ENCODE assay signal across 17 cellular contexts in the genomic region with DNA sequence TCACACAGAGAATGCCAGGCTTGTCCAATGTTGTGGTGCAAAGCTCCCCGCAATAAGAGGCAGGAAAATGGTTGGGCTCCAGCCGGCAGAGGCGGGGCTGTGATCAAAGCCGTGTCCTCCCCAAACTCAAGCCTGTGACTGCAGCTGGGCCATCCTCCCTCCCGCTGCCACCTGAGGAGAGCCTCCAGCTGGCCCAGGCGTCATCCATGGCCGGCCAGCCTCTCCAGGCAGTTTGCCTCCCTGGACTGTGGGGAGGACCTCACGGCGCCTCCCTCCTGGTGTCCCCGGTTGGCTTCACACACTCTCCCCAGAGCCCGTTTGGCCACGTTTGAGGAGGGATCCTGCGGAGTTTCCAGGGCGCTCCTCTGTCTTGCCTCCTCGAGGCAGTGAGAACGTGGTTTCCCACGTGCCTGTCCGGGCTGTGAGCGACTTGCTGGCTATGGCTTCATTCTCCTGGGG.
DNase-seq lines count a peak whose midpoint lies in the region; ATAC-seq and TF ChIP-seq lines count a peak whose summit lies in the region.
"Had no signal": no experiment of that assay in that cellular context is flagged by ENCODE, and none has a peak within 500 bp of the region (broad histone marks: within the 10 kb centered on the region; RNA-seq: fewer than 3 reads in every experiment).

No MANE protein-coding gene starts in this region.

- no peaks in the 10 kb centered on the region for H3K27me3 ChIP-seq in BLaER1
- H3K27me3 ChIP-seq in SJCRH30, result no peaks in the 10 kb centered on the region
- H3K27me3 ChIP-seq: body of pancreas had no signal

- no peak for TF ChIP-seq CTCF in nephron progenitor cell (IDR thresholded peaks at IDR 0.05)

- no peak overlapping the region; the same call in 1 of the 2 replicates for H3K9ac ChIP-seq in BLaER1

- H3K9me3 ChIP-seq in BLaER1, result peaks cover 3% of the 10 kb centered on the region; the same call in 1 of the 2 replicates
- no peaks in the 10 kb centered on the region for H3K9me3 ChIP-seq in SJCRH30 (replicated peaks)
- H3K9me3 ChIP-seq: body of pancreas, gastrocnemius medialis had no signal

- H3K4me3 ChIP-seq in BLaER1 (no peak overlapping the region), SJCRH30 (no peak overlapping the region; the same call in 1 of the 2 replicates)
- H3K4me3 ChIP-seq: body of pancreas, gastrocnemius medialis, skin epidermis had no signal

- DNase-seq in SJCRH30 (peak; percentile 40 to 55), head of caudate nucleus (peak in 35 of 42 donors; percentile 9 to 71 (median 41)), nephron progenitor cell (peak; percentile 68), NCI-H82 (lab: John Stamatoyannopoulos, UW) (no peak)
- DNase-seq in activated T-helper 1 cell treated with anti-CD3 and anti-CD28 coated beads, Interleukin-12 subunit alpha, Interleukin-12 subunit beta, Interleukin-2, Interleukin-4 antibody, amounts not matched to agents 30 ng/mL and 10 ng/mL and 1 ng/mL, durations not matched to agents 14 hours and 24 hours and 36 hours (ENCODE audit: low spot score), result no peak
- DNase-seq: activated effector memory CD4-positive, alpha-beta T cell treated with Interleukin-2 at 50 U/mL for 16 hours; effector CD8-positive, alpha-beta T cell; gastrocnemius medialis; HFFc6; left cardiac atrium; MM.1S; natural killer cell had no signal

- ATAC-seq in HG03108 (IDR thresholded peaks at IDR 0.05; ENCODE audit: unreplicated experiment) (no peak), HG03354 (IDR thresholded peaks at IDR 0.05; ENCODE audit: poor library complexity, severe bottlenecking, unreplicated experiment) (no peak)
- ATAC-seq: body of pancreas, gastrocnemius medialis, natural killer cell had no signal

- H3K36me3 ChIP-seq in BLaER1 (no peaks in the 10 kb centered on the region), SJCRH30 (no peaks in the 10 kb centered on the region)
- H3K36me3 ChIP-seq: gastrocnemius medialis had no signal

- H3K4me1 ChIP-seq in BLaER1 (peaks cover 44% of the 10 kb centered on the region), SJCRH30 (no peaks in the 10 kb centered on the region; the same call in 1 of the 2 replicates)
- H3K4me1 ChIP-seq: body of pancreas, gastrocnemius medialis had no signal

- H3K27me3 Mint-ChIP-seq in nephron progenitor cell (ENCODE audit: low read depth, poor library complexity), result peaks cover 4% of the 10 kb centered on the region
- peaks cover 14% of the 10 kb centered on the region for H3K27me3 Mint-ChIP-seq in activated T-helper 1 cell treated with anti-CD3 and anti-CD28 coated beads, Interleukin-12 subunit alpha, Interleukin-12 subunit beta, Interleukin-2, Interleukin-4 antibody, amounts not matched to agents 30 ng/mL and 10 ng/mL and 1 ng/mL, durations not matched to agents 14 hours and 24 hours and 36 hours (ENCODE audit: insufficient read depth)

- peaks cover 58% of the 10 kb centered on the region for H3K4me1 Mint-ChIP-seq in nephron progenitor cell
- H3K4me1 Mint-ChIP-seq in activated T-helper 1 cell treated with anti-CD3 and anti-CD28 coated beads, Interleukin-12 subunit alpha, Interleukin-12 subunit beta, Interleukin-2, Interleukin-4 antibody, amounts not matched to agents 30 ng/mL and 10 ng/mL and 1 ng/mL, durations not matched to agents 14 hours and 24 hours and 36 hours (ENCODE audit: low read depth), result no peaks in the 10 kb centered on the region
- H3K4me1 Mint-ChIP-seq: natural killer cell had no signal

- H3K4me2 ChIP-seq in BLaER1, result peak overlapping the region; percentile 75

- peak overlapping the region; percentile 54 for H3K27ac Mint-ChIP-seq in nephron progenitor cell
- H3K27ac Mint-ChIP-seq in activated T-helper 1 cell treated with anti-CD3 and anti-CD28 coated beads, Interleukin-12 subunit alpha, Interleukin-12 subunit beta, Interleukin-2, Interleukin-4 antibody, amounts not matched to agents 30 ng/mL and 10 ng/mL and 1 ng/mL, durations not matched to agents 14 hours and 24 hours and 36 hours, result no peak overlapping the region
- H3K27ac Mint-ChIP-seq: HFFc6, natural killer cell had no signal

- peak overlapping the region; percentile 47 for H3K4me3 Mint-ChIP-seq in nephron progenitor cell
- no peak overlapping the region for H3K4me3 Mint-ChIP-seq in activated T-helper 1 cell treated with anti-CD3 and anti-CD28 coated beads, Interleukin-12 subunit alpha, Interleukin-12 subunit beta, Interleukin-2, Interleukin-4 antibody, amounts not matched to agents 30 ng/mL and 10 ng/mL and 1 ng/mL, durations not matched to agents 14 hours and 24 hours and 36 hours
- H3K4me3 Mint-ChIP-seq: HFFc6, natural killer cell had no signal

- no peaks in the 10 kb centered on the region for H4K20me1 ChIP-seq in BLaER1

- intact Hi-C loops in head of caudate nucleus (cut with DNase I), result no loop called here
- intact Hi-C loops in activated T-helper 1 cell treated with anti-CD3 and anti-CD28 coated beads, Interleukin-12 subunit alpha, Interleukin-12 subunit beta, Interleukin-2, Interleukin-4 antibody, amounts not matched to agents 30 ng/mL and 10 ng/mL and 1 ng/mL, durations not matched to agents 14 hours and 24 hours and 36 hours (cut with micrococcal nuclease), result no loop called here

- no peaks in the 10 kb centered on the region for H3K36me3 Mint-ChIP-seq in nephron progenitor cell (ENCODE audit: low read depth)
- H3K36me3 Mint-ChIP-seq in activated T-helper 1 cell treated with anti-CD3 and anti-CD28 coated beads, Interleukin-12 subunit alpha, Interleukin-12 subunit beta, Interleukin-2, Interleukin-4 antibody, amounts not matched to agents 30 ng/mL and 10 ng/mL and 1 ng/mL, durations not matched to agents 14 hours and 24 hours and 36 hours (ENCODE audit: low read depth), result no peaks in the 10 kb centered on the region
- H3K36me3 Mint-ChIP-seq: natural killer cell had no signal

- H3K27ac ChIP-seq in BLaER1 (peak overlapping the region; percentile 4; the same call in 1 of the 2 replicates), SJCRH30 (no peak overlapping the region)
- H3K27ac ChIP-seq: body of pancreas, gastrocnemius medialis, skin epidermis had no signal

- H3K9me3 Mint-ChIP-seq in nephron progenitor cell, result peaks cover 12% of the 10 kb centered on the region
- H3K9me3 Mint-ChIP-seq in activated T-helper 1 cell treated with anti-CD3 and anti-CD28 coated beads, Interleukin-12 subunit alpha, Interleukin-12 subunit beta, Interleukin-2, Interleukin-4 antibody, amounts not matched to agents 30 ng/mL and 10 ng/mL and 1 ng/mL, durations not matched to agents 14 hours and 24 hours and 36 hours, result no peaks in the 10 kb centered on the region
- H3K9me3 Mint-ChIP-seq: HFFc6, natural killer cell had no signal

Comparison
In these comparisons a context has a peak if more than half of its experiments do, and no peak if none do; other contexts are left out.
1. DNase-seq: peak in SJCRH30 (2 of 2), head of caudate nucleus (35 of 42) and nephron progenitor cell (single experiment); none in activated T-helper 1 cell treated with anti-CD3 and anti-CD28 coated beads, Interleukin-12 subunit alpha, Interleukin-12 subunit beta, Interleukin-2, Interleukin-4 antibody, amounts not matched to agents 30 ng/mL and 10 ng/mL and 1 ng/mL, durations not matched to agents 14 hours and 24 hours and 36 hours (single experiment) and NCI-H82 (single experiment).